In the genomic region with DNA sequence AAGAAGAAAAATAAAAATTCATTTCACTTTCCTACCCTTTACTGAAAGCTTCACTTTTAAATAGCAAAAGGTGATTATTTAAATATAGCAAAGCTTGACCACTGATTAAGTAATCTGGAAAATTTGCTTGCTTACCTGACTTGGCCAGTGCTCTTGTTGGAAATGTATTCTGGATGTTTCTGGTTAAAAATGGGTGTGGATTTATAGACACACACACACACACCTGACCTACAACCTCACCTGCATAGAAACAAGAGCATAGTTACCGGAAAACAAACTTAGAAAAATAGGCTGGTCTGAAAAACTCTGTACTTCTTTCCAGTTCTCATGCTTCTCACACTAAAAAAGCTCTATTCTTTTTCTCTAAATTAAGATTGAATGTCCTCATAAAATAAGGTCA, we compare ENCODE assay signal across 21 cellular contexts. TPM values are rescaled to one million over a fixed set of nuclear protein-coding genes. Genes with fewer than 3 reads are reported as not detected.
DNase-seq lines count a peak whose midpoint lies in the region; ATAC-seq and TF ChIP-seq lines count a peak whose summit lies in the region.
"Had no signal": no experiment of that assay in that cellular context is flagged by ENCODE, and none has a peak within 500 bp of the region (broad histone marks: within the 10 kb centered on the region; RNA-seq: fewer than 3 reads in every experiment).

A gene (minus strand): TSS at position 175 of the 400 bp plus-strand sequence. CDS start 3,365 bp downstream, outside the sequence.

- no peaks in the 10 kb centered on the region for H3K27me3 ChIP-seq in trophoblast cell (ENCODE audit: insufficient read depth, low read length)

- H3K23ac ChIP-seq in trophoblast cell (ENCODE audit: low read length): no peak within 1 kb of the TSS

- H3K9me3 ChIP-seq in trophoblast cell (ENCODE audit: insufficient read depth, low read depth, low read length): no peaks in the 10 kb centered on the region

- no TSS peak for BruUV-seq in Calu3 (replicated peaks; lab: Mats Ljungman, UMichigan)

- no peak within 1 kb of the TSS for H4K91ac ChIP-seq in trophoblast cell (ENCODE audit: low read depth, low read length)

- H3K79me2 ChIP-seq in trophoblast cell (ENCODE audit: control insufficient read depth, insufficient read depth, low read length, poor library complexity): no peaks in the 10 kb centered on the region

- H2AFZ ChIP-seq in trophoblast cell (ENCODE audit: insufficient read depth, low read length, poor library complexity): no peak within 1 kb of the TSS

- no peak within 1 kb of the TSS for H3K4ac ChIP-seq in trophoblast cell (ENCODE audit: low read depth, low read length)

- peaks cover 14% of the 10 kb centered on the region for H3K4me1 Mint-ChIP-seq in Calu3 (ENCODE audit: low read depth, unreplicated experiment)
- H3K4me1 Mint-ChIP-seq: activated naive CD4-positive, alpha-beta T cell treated with anti-CD3 and anti-CD28 coated beads, Interleukin-2, amount 50 U/mL, for 24 hours; CD4-positive, alpha-beta memory T cell; T-cell had no signal

- no peak within 1 kb of the TSS for H2AK5ac ChIP-seq in trophoblast cell (ENCODE audit: low read length)

- no peak within 1 kb of the TSS for H4K12ac ChIP-seq in trophoblast cell (ENCODE audit: low read depth, low read length)

- ATAC-seq in GM18907 (IDR thresholded peaks at IDR 0.05; ENCODE audit: unreplicated experiment): no peak
- ATAC-seq in GM21528 (IDR thresholded peaks at IDR 0.05; ENCODE audit: low FRiP score, unreplicated experiment): no peak
- ATAC-seq: right cardiac atrium; stimulated activated naive CD8-positive, alpha-beta T cell treated with anti-CD3 and anti-CD28 coated beads, Interleukin-15, Interleukin-2, amounts not matched to agents 100 U/mL and 50 U/mL, for 24 hours; T-cell had no signal

- no peak within 1 kb of the TSS for H3K4me3 ChIP-seq in trophoblast cell (ENCODE audit: low read depth, low read length)
- H3K4me3 ChIP-seq: coronary artery had no signal

- H3K9me3 Mint-ChIP-seq in Calu3 (ENCODE audit: low read depth, unreplicated experiment): no peaks in the 10 kb centered on the region
- H3K9me3 Mint-ChIP-seq: activated CD4-positive, alpha-beta memory T cell treated with anti-CD3 and anti-CD28 coated beads for 36 hours; activated naive CD4-positive, alpha-beta T cell treated with anti-CD3 and anti-CD28 coated beads, Interleukin-2, amount 50 U/mL, for 24 hours; activated T-cell treated with anti-CD3 and anti-CD28 coated beads, Interleukin-2, amount 50 U/mL, for 24 hours; CD4-positive, alpha-beta memory T cell; T-cell had no signal

- H2BK5ac ChIP-seq in trophoblast cell (ENCODE audit: low read depth, low read length, poor library complexity): no peak within 1 kb of the TSS

- no peak within 1 kb of the TSS for H3K18ac ChIP-seq in trophoblast cell (ENCODE audit: low read length)

- no peak within 1 kb of the TSS for H4K8ac ChIP-seq in trophoblast cell (ENCODE audit: low read depth, low read length)

- peak; percentile 51 for DNase-seq in Calu3
- DNase-seq in NCI-H774 (lab: John Stamatoyannopoulos, UW): peak; percentile 15
- peak; percentile 6 for DNase-seq in kidney tubule cell (ENCODE audit: low spot score)
- peak; percentile 11 to 65 for DNase-seq in trophoblast cell
- DNase-seq in kidney glomerular epithelial cell (lab: John Stamatoyannopoulos, UW): no peak
- DNase-seq in effector CD8-positive, alpha-beta T cell (lab: John Stamatoyannopoulos, UW): no peak
- DNase-seq: activated CD4-positive, alpha-beta memory T cell treated with anti-CD3 and anti-CD28 coated beads for 36 hours; activated T-cell treated with anti-CD3 and anti-CD28 coated beads, Interleukin-2, amount 50 U/mL, for 24 hours; CD4-positive, alpha-beta memory T cell; IMR-90; right cardiac atrium; stimulated activated naive CD8-positive, alpha-beta T cell treated with anti-CD3 and anti-CD28 coated beads, Interleukin-15, Interleukin-2, amounts not matched to agents 100 U/mL and 50 U/mL, for 24 hours; T-cell; WERI-Rb-1 had no signal

- H2BK12ac ChIP-seq in trophoblast cell (ENCODE audit: low read length): no peak within 1 kb of the TSS

- no peaks in the 10 kb centered on the region for H3K36me3 Mint-ChIP-seq in Calu3 (ENCODE audit: insufficient read depth, unreplicated experiment)
- H3K36me3 Mint-ChIP-seq: activated CD4-positive, alpha-beta memory T cell treated with anti-CD3 and anti-CD28 coated beads for 36 hours; activated naive CD4-positive, alpha-beta T cell treated with anti-CD3 and anti-CD28 coated beads, Interleukin-2, amount 50 U/mL, for 24 hours; CD4-positive, alpha-beta memory T cell; T-cell had no signal

- no peak within 1 kb of the TSS for H3K4me3 Mint-ChIP-seq in Calu3 (ENCODE audit: low read depth, unreplicated experiment)
- H3K4me3 Mint-ChIP-seq: activated CD4-positive, alpha-beta memory T cell treated with anti-CD3 and anti-CD28 coated beads for 36 hours; activated naive CD4-positive, alpha-beta T cell treated with anti-CD3 and anti-CD28 coated beads, Interleukin-2, amount 50 U/mL, for 24 hours; activated T-cell treated with anti-CD3 and anti-CD28 coated beads, Interleukin-2, amount 50 U/mL, for 24 hours; CD4-positive, alpha-beta memory T cell; T-cell had no signal

- no peaks in the 10 kb centered on the region for H3K27me3 Mint-ChIP-seq in Calu3 (ENCODE audit: unreplicated experiment)

- H3K27ac ChIP-seq in trophoblast cell (ENCODE audit: low read depth, low read length): no peak within 1 kb of the TSS
- H3K27ac ChIP-seq: coronary artery, WERI-Rb-1 had no signal

- no peaks in the 10 kb centered on the region for H3K36me3 ChIP-seq in trophoblast cell (ENCODE audit: control insufficient read depth in 1 of 2, insufficient read depth in 2 of 2, low read length in 2 of 2)
- H3K36me3 ChIP-seq: WERI-Rb-1 had no signal

- no CpG with 5 or more reads among the region's 1 CpG for WGBS in trophoblast cell (ENCODE audit: extremely low coverage, insufficient coverage, insufficient read length)

- H3K4me2 ChIP-seq in trophoblast cell (ENCODE audit: low read length): no peak within 1 kb of the TSS

- no peak within 1 kb of the TSS for H3K14ac ChIP-seq in trophoblast cell (ENCODE audit: low read length)

- H2BK120ac ChIP-seq in trophoblast cell (ENCODE audit: insufficient read depth, low read length, poor library complexity): no peak within 1 kb of the TSS

- no peak within 1 kb of the TSS for H3K9ac ChIP-seq in trophoblast cell (ENCODE audit: low read length)

- no peaks in the 10 kb centered on the region for H3K79me1 ChIP-seq in trophoblast cell (ENCODE audit: low read length)

- no peaks in the 10 kb centered on the region for H3K4me1 ChIP-seq in trophoblast cell (ENCODE audit: control insufficient read depth in 1 of 2, insufficient read depth in 2 of 2, low read length in 2 of 2)

- TF ChIP-seq CTCF in Calu3 (IDR thresholded peaks at IDR 0.05; ENCODE audit: unreplicated experiment): no peak

- H3K27ac Mint-ChIP-seq in Calu3 (ENCODE audit: unreplicated experiment): peak within 1 kb of the TSS; percentile 60
- H3K27ac Mint-ChIP-seq: activated CD4-positive, alpha-beta memory T cell treated with anti-CD3 and anti-CD28 coated beads for 36 hours; activated naive CD4-positive, alpha-beta T cell treated with anti-CD3 and anti-CD28 coated beads, Interleukin-2, amount 50 U/mL, for 24 hours; activated T-cell treated with anti-CD3 and anti-CD28 coated beads, Interleukin-2, amount 50 U/mL, for 24 hours; CD4-positive, alpha-beta memory T cell; T-cell had no signal

- intact Hi-C loops in Calu3 (cut with micrococcal nuclease; ENCODE audit: unreplicated experiment): loop anchor here (2.0 to 5.0 kb wide), 2 partner anchors 35 to 77 kb away; a partner anchor contains a TSS

- CTCF ChIA-PET in Calu3 (lab: Charles Lee): interaction anchor here (0.6 to 2.3 kb wide), 9 partner anchors 8 to 1406 kb away, joined by 3 to 11 read pairs (median 6); a partner anchor contains a TSS

RNA-seq across cellular contexts. Expression of the gene that starts here (rescaled TPM):
- 8.4 and 11.0 TPM in 2 replicates for total RNA-seq in Calu3 (2022)
- 0.12 TPM in 1 of 2 replicates, not detected in the other for polyA plus RNA-seq in trophoblast cell (2013)
- total RNA-seq: activated CD4-positive, alpha-beta memory T cell treated with anti-CD3 and anti-CD28 coated beads for 36 hours; CD4-positive, alpha-beta memory T cell; endothelial cell of umbilical vein; frontal cortex; IMR-90; right cardiac atrium; T-cell had no signal
- polyA plus RNA-seq: AG04450; CD4-positive, alpha-beta memory T cell; endothelial cell of umbilical vein; IMR-90; right cardiac atrium had no signal

Comparison
In these comparisons a context has a peak if more than half of its experiments do, and no peak if none do; other contexts are left out.
1. DNase-seq: peak in Calu3 (single experiment), NCI-H774 (single experiment), kidney tubule cell (single experiment) and trophoblast cell (2 of 2); none in kidney glomerular epithelial cell (single experiment) and effector CD8-positive, alpha-beta T cell (single experiment).